In the genomic region with DNA sequence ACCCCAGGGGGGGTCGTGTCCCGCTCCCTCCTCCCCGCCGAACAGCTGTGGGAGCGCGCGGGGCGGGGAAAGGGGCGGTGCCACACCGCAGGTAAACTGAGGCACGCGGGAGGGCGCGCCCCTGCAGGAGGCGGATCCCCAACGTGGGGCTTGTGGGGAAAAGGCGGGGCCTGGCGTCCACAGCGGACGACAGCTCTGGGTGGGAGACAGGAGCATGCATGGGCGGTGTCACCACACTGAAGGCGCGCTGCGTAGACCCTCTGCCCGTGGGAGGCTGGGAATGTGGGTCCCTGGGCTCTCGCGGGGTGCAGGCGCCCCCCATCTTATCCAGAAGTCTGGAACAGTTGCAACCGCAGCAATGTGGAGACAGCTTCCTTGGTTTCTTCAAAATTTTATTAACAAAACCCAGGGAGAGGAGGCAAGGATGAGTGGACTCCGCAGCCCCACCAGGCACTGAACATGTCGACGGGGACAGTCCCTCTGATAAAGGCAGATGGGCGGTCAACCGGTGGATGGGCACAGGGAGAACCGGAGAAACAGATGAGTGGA, we compare ENCODE assay signal across 1 cellular context.
A peak's percentile ranks its signal among the peaks of the same experiment; 100 is the strongest.
TF ChIP-seq lines count a peak whose summit lies in the region.

No MANE protein-coding gene starts in this region.

TF ChIP-seq in K562, 482 proteins besides CTCF, POLR2A, EP300 and RAD21:
- peak; percentile 42; the same call in 1 of the 2 replicates for TF ChIP-seq CBX1 (IDR thresholded peaks at IDR 0.05; ENCODE audit: low read depth)
- no peak for TF ChIP-seq ZNF75A (CRISPR knock-in tag; IDR thresholded peaks at IDR 0.05)
- TF ChIP-seq MTA3 (IDR thresholded peaks at IDR 0.05; ENCODE audit: borderline replicate concordance): 0 out of 2 replicates have a peak, but pooled peaks have one; percentile 32
- TF ChIP-seq BCOR (IDR thresholded peaks at IDR 0.05): peak; percentile 97
